In the genomic region with DNA sequence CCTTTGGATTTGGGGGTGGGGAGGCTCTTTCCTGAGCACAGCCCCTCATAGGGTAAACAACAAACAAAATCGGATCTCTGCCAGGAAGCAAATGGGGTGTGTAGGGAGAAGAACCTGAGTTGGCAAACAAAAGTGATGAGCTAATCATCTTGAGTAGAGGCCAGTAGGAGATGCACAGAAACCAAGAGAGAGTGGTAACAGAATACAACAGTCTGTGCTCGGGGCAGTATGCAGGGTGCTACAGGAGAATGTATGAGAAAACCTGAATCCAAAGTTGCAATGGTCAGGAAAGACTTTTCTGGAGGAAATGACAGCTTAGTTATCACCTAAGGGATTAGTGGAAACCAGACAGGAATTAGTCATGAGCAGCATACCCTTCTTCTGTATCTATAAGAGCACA, we compare ENCODE assay signal across 19 cellular contexts.
DNase-seq lines count a peak whose midpoint lies in the region; ATAC-seq and TF ChIP-seq lines count a peak whose summit lies in the region.
"Had no signal": no experiment of that assay in that cellular context is flagged by ENCODE, and none has a peak within 500 bp of the region (broad histone marks: within the 10 kb centered on the region; RNA-seq: fewer than 3 reads in every experiment).

No MANE protein-coding gene starts in this region.

- no peak for TF ChIP-seq POLR2A in breast epithelium (IDR thresholded peaks at IDR 0.05)

- H3K4me3 ChIP-seq in breast epithelium (no peak overlapping the region), epithelial cell of esophagus (ENCODE audit: low read length) (no peak overlapping the region), ascending aorta (no peak overlapping the region)
- H3K4me3 ChIP-seq: left lung had no signal

- no peak overlapping the region for H3K4me3 Mint-ChIP-seq in MCF 10A (ENCODE audit: unreplicated experiment)
- H3K4me3 Mint-ChIP-seq: activated naive CD4-positive, alpha-beta T cell treated with anti-CD3 and anti-CD28 coated beads, Interleukin-2, amount 50 U/mL, for 24 hours; stimulated activated naive CD8-positive, alpha-beta T cell treated with anti-CD3 and anti-CD28 coated beads, Interleukin-15, amount 100 ng/mL, for 72 hours had no signal

- H3K27ac ChIP-seq in breast epithelium, result no peak overlapping the region
- no peak overlapping the region for H3K27ac ChIP-seq in ascending aorta
- H3K27ac ChIP-seq: left lung, parathyroid adenoma had no signal

- POLR2A ChIA-PET in MCF 10A (lab: Yijun Ruan, JAX), result interaction anchor here (0.7 to 1.2 kb wide), 2 partner anchors 18 to 640 kb away, joined by 3 read pairs; no protein-coding TSS in a partner anchor

- ATAC-seq in HG02852 (IDR thresholded peaks at IDR 0.05; ENCODE audit: unreplicated experiment) (no peak), HG02678 (IDR thresholded peaks at IDR 0.05; ENCODE audit: unreplicated experiment) (no peak)
- ATAC-seq: HCT116; left lung; stimulated activated naive CD8-positive, alpha-beta T cell treated with anti-CD3 and anti-CD28 coated beads, Interleukin-15, amount 100 ng/mL, for 72 hours had no signal

- TF ChIP-seq CTCF in MCF 10A (IDR thresholded peaks at IDR 0.05; ENCODE audit: unreplicated experiment) (no peak), breast epithelium (IDR thresholded peaks at IDR 0.05) (no peak), epithelial cell of esophagus (IDR thresholded peaks at IDR 0.05; ENCODE audit: insufficient read depth, low read depth, low read length, missing control alignments) (no peak), ascending aorta (IDR thresholded peaks at IDR 0.05) (no peak)

- H3K27me3 ChIP-seq in breast epithelium (no peaks in the 10 kb centered on the region), ascending aorta (no peaks in the 10 kb centered on the region)
- H3K27me3 ChIP-seq: left lung had no signal

- BruUV-seq in MCF 10A (replicated peaks; lab: Mats Ljungman, UMichigan), result no TSS peak

- H3K9me3 ChIP-seq in breast epithelium (no peaks in the 10 kb centered on the region), ascending aorta (no peaks in the 10 kb centered on the region)
- H3K9me3 ChIP-seq: left lung had no signal

- H3K27ac Mint-ChIP-seq in MCF 10A (ENCODE audit: low read depth, unreplicated experiment), result no peak overlapping the region
- H3K27ac Mint-ChIP-seq: activated naive CD4-positive, alpha-beta T cell treated with anti-CD3 and anti-CD28 coated beads, Interleukin-2, amount 50 U/mL, for 24 hours had no signal

- H3K36me3 Mint-ChIP-seq in MCF 10A (ENCODE audit: insufficient read depth, unreplicated experiment), result no peaks in the 10 kb centered on the region
- H3K36me3 Mint-ChIP-seq: activated naive CD4-positive, alpha-beta T cell treated with anti-CD3 and anti-CD28 coated beads, Interleukin-2, amount 50 U/mL, for 24 hours had no signal

- H3K4me1 Mint-ChIP-seq in MCF 10A (ENCODE audit: insufficient read depth, unreplicated experiment), result peaks cover 13% of the 10 kb centered on the region

- intact Hi-C loops in MCF 10A (cut with micrococcal nuclease) (no loop called here), breast epithelium (cut with DNase I; ENCODE audit: low total_unique reads) (no loop called here), ascending aorta (cut with DNase I) (no loop called here)

- DNase-seq in MCF 10A (ENCODE audit: unreplicated experiment), result peak; percentile 22
- DNase-seq in breast epithelium (ENCODE audit: low spot score in 2 of 2), result no peak
- DNase-seq in NCI-H2196 (lab: John Stamatoyannopoulos, UW; ENCODE audit: unreplicated experiment), result peak; percentile 21
- DNase-seq in epithelial cell of esophagus (ENCODE audit: low read depth), result peak; percentile 72
- DNase-seq in ascending aorta (ENCODE audit: low spot score in 2 of 2), result no peak
- no peak for DNase-seq in SW 1271 (lab: John Stamatoyannopoulos, UW)
- DNase-seq: activated CD4-positive, alpha-beta T cell treated with anti-CD3 and anti-CD28 coated beads for 1 hour; activated CD8-positive, alpha-beta memory T cell treated with anti-CD3 and anti-CD28 coated beads, Interleukin-2, amount 50 U/mL, for 48 hours; COR-L47; KG1; left lung; NCI-H1694; stimulated activated CD4-positive, alpha-beta T cell treated with anti-CD3 and anti-CD28 coated beads, Interleukin-12 subunit alpha, Interleukin-12 subunit beta, amount 100 ng/mL, for 4 hours; stimulated activated naive CD8-positive, alpha-beta T cell treated with anti-CD3 and anti-CD28 coated beads, Interleukin-15, amount 100 ng/mL, for 72 hours had no signal

- H3K4me1 ChIP-seq in breast epithelium (no peaks in the 10 kb centered on the region), ascending aorta (no peaks in the 10 kb centered on the region)

- H3K9me3 Mint-ChIP-seq in MCF 10A (ENCODE audit: unreplicated experiment), result no peaks in the 10 kb centered on the region
- H3K9me3 Mint-ChIP-seq: activated naive CD4-positive, alpha-beta T cell treated with anti-CD3 and anti-CD28 coated beads, Interleukin-2, amount 50 U/mL, for 24 hours had no signal

- CTCF ChIA-PET in MCF 10A (lab: Yijun Ruan, JAX), result interaction anchor here (0.5 to 0.7 kb wide), 2 partner anchors 43 to 77 kb away, joined by 3 read pairs; no protein-coding TSS in a partner anchor

- H3K27me3 Mint-ChIP-seq in MCF 10A (ENCODE audit: insufficient read depth, unreplicated experiment), result no peaks in the 10 kb centered on the region
- H3K27me3 Mint-ChIP-seq: activated naive CD4-positive, alpha-beta T cell treated with anti-CD3 and anti-CD28 coated beads, Interleukin-2, amount 50 U/mL, for 24 hours; stimulated activated naive CD8-positive, alpha-beta T cell treated with anti-CD3 and anti-CD28 coated beads, Interleukin-15, amount 100 ng/mL, for 72 hours had no signal

- H3K36me3 ChIP-seq in breast epithelium (no peaks in the 10 kb centered on the region), ascending aorta (no peaks in the 10 kb centered on the region)
- H3K36me3 ChIP-seq: left lung had no signal

Comparison
In these comparisons a context has a peak if more than half of its experiments do, and no peak if none do; other contexts are left out.
1. DNase-seq: peak in MCF 10A (single experiment), NCI-H2196 (single experiment) and epithelial cell of esophagus (single experiment); none in breast epithelium (0 of 2), ascending aorta (0 of 2) and SW 1271 (0 of 2).